Comparison of ENCODE assay signal across 1 cellular context in genomic region chr3:84958495-84959469, GRCh38.
TF ChIP-seq lines count a peak whose summit lies in the region.

TSS of gene CADM2 (plus strand) at chr3:84958989.

TF ChIP-seq in HepG2, 621 proteins besides CTCF, POLR2A, EP300 and RAD21 (continued from another document):
- TF ChIP-seq YEATS4 (CRISPR knock-in tag; IDR thresholded peaks at IDR 0.05; ENCODE audit: borderline replicate concordance): peak; percentile 46; the same call in 1 of the 2 replicates
